Comparison of ENCODE assay signal across 1 cellular context in genomic region chrX:41722220-41722619, GRCh38.
TF ChIP-seq lines count a peak whose summit lies in the region.

No MANE protein-coding gene starts in this region.

TF ChIP-seq in K562, 482 proteins besides CTCF, POLR2A, EP300 and RAD21:
- TF ChIP-seq, protein P1, sequence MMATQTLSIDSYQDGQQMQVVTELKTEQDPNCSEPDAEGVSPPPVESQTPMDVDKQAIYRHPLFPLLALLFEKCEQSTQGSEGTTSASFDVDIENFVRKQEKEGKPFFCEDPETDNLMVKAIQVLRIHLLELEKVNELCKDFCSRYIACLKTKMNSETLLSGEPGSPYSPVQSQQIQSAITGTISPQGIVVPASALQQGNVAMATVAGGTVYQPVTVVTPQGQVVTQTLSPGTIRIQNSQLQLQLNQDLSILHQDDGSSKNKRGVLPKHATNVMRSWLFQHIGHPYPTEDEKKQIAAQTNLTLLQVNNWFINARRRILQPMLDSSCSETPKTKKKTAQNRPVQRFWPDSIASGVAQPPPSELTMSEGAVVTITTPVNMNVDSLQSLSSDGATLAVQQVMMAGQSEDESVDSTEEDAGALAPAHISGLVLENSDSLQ (IDR thresholded peaks at IDR 0.05), result 0 out of 2 replicates have a peak, but pooled peaks have one; percentile 10
- TF ChIP-seq KDM5B (IDR thresholded peaks at IDR 0.05; ENCODE audit: insufficient replicate concordance, low read depth, low read length), result no peak
TF ChIP-seq in K562: peak in this region for 1.
